Comparison of ENCODE assay signal across 15 cellular contexts in the genomic region with DNA sequence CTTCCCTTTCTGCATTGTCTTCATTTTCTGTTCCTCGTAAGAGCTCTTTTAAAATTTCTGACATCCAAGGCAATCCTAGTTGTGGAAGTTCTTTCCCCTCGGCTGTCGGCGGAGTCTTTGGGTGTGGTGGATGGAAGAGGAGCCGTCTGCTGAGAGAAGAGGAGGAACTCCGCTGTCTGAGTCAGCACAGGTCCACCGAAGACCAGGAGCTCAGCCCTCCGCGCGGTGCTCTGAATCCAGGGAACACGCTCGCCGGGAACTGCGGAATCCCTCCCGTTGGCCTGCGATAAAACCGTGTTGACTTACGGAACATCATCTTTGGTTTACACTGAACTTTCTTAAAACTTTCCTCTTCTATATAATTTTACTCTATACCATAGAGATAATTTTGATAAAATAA.
DNase-seq lines count a peak whose midpoint lies in the region; ATAC-seq and TF ChIP-seq lines count a peak whose summit lies in the region.
"Had no signal": no experiment of that assay in that cellular context is flagged by ENCODE, and none has a peak within 500 bp of the region (broad histone marks: within the 10 kb centered on the region; RNA-seq: fewer than 3 reads in every experiment).

No MANE protein-coding gene starts in this region.

- CTCF ChIA-PET in WTC11 (lab: Charles Lee) = no interaction called here

- H3K4me1 Mint-ChIP-seq in WTC11 = peaks cover 12% of the 10 kb centered on the region
- no peaks in the 10 kb centered on the region for H3K4me1 Mint-ChIP-seq in activated naive CD8-positive, alpha-beta T cell treated with anti-CD3 and anti-CD28 coated beads for 36 hours
- H3K4me1 Mint-ChIP-seq: CD4-positive, CD25-positive, alpha-beta regulatory T cell had no signal

- H3K23ac ChIP-seq in trophoblast cell (ENCODE audit: low read length) = no peak overlapping the region

- DNase-seq in AG20443 (ENCODE audit: low spot score) (peak; percentile 1), WTC11 (ENCODE audit: low spot score) (no peak), lower leg skin (ENCODE audit: low spot score in 2 of 2) (peak; percentile 6 to 43), trophoblast cell (no peak), DMS79 (lab: John Stamatoyannopoulos, UW) (no peak), left ventricle myocardium superior (no peak)
- DNase-seq in activated naive CD8-positive, alpha-beta T cell treated with anti-CD3 and anti-CD28 coated beads for 36 hours = no peak
- DNase-seq: 8988T; Calu3; CD4-positive, CD25-positive, alpha-beta regulatory T cell; DMS 273 treated with DMSO at 0.1 percent for 48 hours; EL had no signal

- no peak for TF ChIP-seq CTCF in WTC11 (IDR thresholded peaks at IDR 0.05)
- TF ChIP-seq CTCF in lower leg skin (IDR thresholded peaks at IDR 0.05) = no peak

- no peak overlapping the region for H2AFZ ChIP-seq in trophoblast cell (ENCODE audit: insufficient read depth, low read length, poor library complexity)

- no peak overlapping the region for H4K91ac ChIP-seq in trophoblast cell (ENCODE audit: low read depth, low read length)

- intact Hi-C loops in lower leg skin (cut with DNase I; ENCODE audit: low total_unique reads) = no loop called here
- intact Hi-C loops in left ventricle myocardium superior (cut with micrococcal nuclease) = no loop called here

- H3K27ac Mint-ChIP-seq in WTC11 = no peak overlapping the region
- no peak overlapping the region for H3K27ac Mint-ChIP-seq in activated naive CD8-positive, alpha-beta T cell treated with anti-CD3 and anti-CD28 coated beads for 36 hours
- H3K27ac Mint-ChIP-seq: CD4-positive, CD25-positive, alpha-beta regulatory T cell had no signal

- H3K14ac ChIP-seq in trophoblast cell (ENCODE audit: low read length) = no peak overlapping the region

- H3K4ac ChIP-seq in trophoblast cell (ENCODE audit: low read depth, low read length) = no peak overlapping the region

- H2AK5ac ChIP-seq in trophoblast cell (ENCODE audit: low read length) = no peak overlapping the region

- no peaks in the 10 kb centered on the region for H3K79me1 ChIP-seq in trophoblast cell (ENCODE audit: low read length)

- no peak overlapping the region for H3K27ac ChIP-seq in trophoblast cell (ENCODE audit: low read depth, low read length)
- H3K27ac ChIP-seq: BLaER1 treated with 17β-estradiol and CSF1 and Interleukin-3, amounts not matched to agents 10 nM and 100 nM; HL-60 had no signal

- H3K4me2 ChIP-seq in trophoblast cell (ENCODE audit: low read length) = no peak overlapping the region
- H3K4me2 ChIP-seq: BLaER1 treated with 17β-estradiol and CSF1 and Interleukin-3, amounts not matched to agents 10 nM and 100 nM had no signal

- H3K4me3 ChIP-seq in lower leg skin (ENCODE audit: low read depth, poor library complexity, severe bottlenecking) (no peak overlapping the region), trophoblast cell (ENCODE audit: low read depth, low read length) (no peak overlapping the region)
- H3K4me3 ChIP-seq: BLaER1 treated with 17β-estradiol and CSF1 and Interleukin-3, amounts not matched to agents 10 nM and 100 nM had no signal

- no peak overlapping the region for H2BK120ac ChIP-seq in trophoblast cell (ENCODE audit: insufficient read depth, low read length, poor library complexity)

- POLR2A ChIA-PET in WTC11 (lab: Charles Lee) = no interaction called here

- no peak overlapping the region for H3K9ac ChIP-seq in trophoblast cell (ENCODE audit: low read length)
- H3K9ac ChIP-seq: BLaER1 treated with 17β-estradiol and CSF1 and Interleukin-3, amounts not matched to agents 10 nM and 100 nM had no signal

- H3K9me3 Mint-ChIP-seq in WTC11 = peaks cover 15% of the 10 kb centered on the region
- H3K9me3 Mint-ChIP-seq in activated naive CD8-positive, alpha-beta T cell treated with anti-CD3 and anti-CD28 coated beads for 36 hours = no peaks in the 10 kb centered on the region

- TF ChIP-seq POLR2A in lower leg skin (IDR thresholded peaks at IDR 0.05) = no peak

- H3K36me3 ChIP-seq in trophoblast cell (ENCODE audit: control insufficient read depth in 1 of 2, insufficient read depth in 2 of 2, low read length in 2 of 2) = no peaks in the 10 kb centered on the region
- H3K36me3 ChIP-seq: BLaER1 treated with 17β-estradiol and CSF1 and Interleukin-3, amounts not matched to agents 10 nM and 100 nM had no signal

- no peaks in the 10 kb centered on the region for H3K27me3 Mint-ChIP-seq in WTC11 (ENCODE audit: low read depth)
- H3K27me3 Mint-ChIP-seq in activated naive CD8-positive, alpha-beta T cell treated with anti-CD3 and anti-CD28 coated beads for 36 hours = peaks cover 39% of the 10 kb centered on the region
- H3K27me3 Mint-ChIP-seq: CD4-positive, CD25-positive, alpha-beta regulatory T cell had no signal

- no peak overlapping the region for H3K18ac ChIP-seq in trophoblast cell (ENCODE audit: low read length)

- H4K12ac ChIP-seq in trophoblast cell (ENCODE audit: low read depth, low read length) = peak overlapping the region; percentile 54

- peaks cover 2% of the 10 kb centered on the region; the same call in 1 of the 2 replicates for H3K36me3 Mint-ChIP-seq in WTC11
- no peaks in the 10 kb centered on the region for H3K36me3 Mint-ChIP-seq in activated naive CD8-positive, alpha-beta T cell treated with anti-CD3 and anti-CD28 coated beads for 36 hours
- H3K36me3 Mint-ChIP-seq: CD4-positive, CD25-positive, alpha-beta regulatory T cell had no signal

- no peak overlapping the region for H4K8ac ChIP-seq in trophoblast cell (ENCODE audit: low read depth, low read length)

- H3K9me3 ChIP-seq in trophoblast cell (ENCODE audit: insufficient read depth, low read depth, low read length) = no peaks in the 10 kb centered on the region

- no peak overlapping the region for H3K4me3 Mint-ChIP-seq in WTC11
- H3K4me3 Mint-ChIP-seq in activated naive CD8-positive, alpha-beta T cell treated with anti-CD3 and anti-CD28 coated beads for 36 hours = no peak overlapping the region
- H3K4me3 Mint-ChIP-seq: CD4-positive, CD25-positive, alpha-beta regulatory T cell had no signal

- no peak overlapping the region for H2BK12ac ChIP-seq in trophoblast cell (ENCODE audit: low read length)

- H3K4me1 ChIP-seq in trophoblast cell (ENCODE audit: control insufficient read depth in 1 of 2, insufficient read depth in 2 of 2, low read length in 2 of 2) = no peaks in the 10 kb centered on the region

- H2BK5ac ChIP-seq in trophoblast cell (ENCODE audit: low read depth, low read length, poor library complexity) = no peak overlapping the region

- ATAC-seq in WTC11 = peak; percentile 56; the same call in 1 of the 2 replicates
- ATAC-seq in left ventricle myocardium superior = no peak
- ATAC-seq: HCT116 had no signal

- 94 to 95% methylated on average over 18 of the region's 18 CpGs for WGBS in lower leg skin, 2 donors
- WGBS in trophoblast cell (ENCODE audit: extremely low coverage, insufficient coverage, insufficient read length) = no CpG with 5 or more reads among the region's 18 CpGs

- H3K27me3 ChIP-seq in trophoblast cell (ENCODE audit: insufficient read depth, low read length) = no peaks in the 10 kb centered on the region
- H3K27me3 ChIP-seq: BLaER1 treated with 17β-estradiol and CSF1 and Interleukin-3, amounts not matched to agents 10 nM and 100 nM had no signal

- H3K79me2 ChIP-seq in trophoblast cell (ENCODE audit: control insufficient read depth, insufficient read depth, low read length, poor library complexity) = no peaks in the 10 kb centered on the region

TF ChIP-seq in WTC11, 78 proteins besides CTCF, POLR2A, EP300 and RAD21:
- TF ChIP-seq ELF4 (CRISPR knock-in tag; IDR thresholded peaks at IDR 0.05; ENCODE audit: low read depth) (no peak), PREB (CRISPR knock-in tag; IDR thresholded peaks at IDR 0.05; ENCODE audit: borderline replicate concordance) (no peak)
TF ChIP-seq in WTC11: peak in this region for 0.

Comparison
In these comparisons a context has a peak if more than half of its experiments do, and no peak if none do; other contexts are left out.
1. DNase-seq: peak in AG20443 (single experiment) and lower leg skin (2 of 2); none in WTC11 (single experiment), trophoblast cell (0 of 2), DMS79 (single experiment), activated naive CD8-positive, alpha-beta T cell treated with anti-CD3 and anti-CD28 coated beads for 36 hours (single experiment) and left ventricle myocardium superior (single experiment).